Comparison of ENCODE assay signal across 26 cellular contexts in the genomic region with DNA sequence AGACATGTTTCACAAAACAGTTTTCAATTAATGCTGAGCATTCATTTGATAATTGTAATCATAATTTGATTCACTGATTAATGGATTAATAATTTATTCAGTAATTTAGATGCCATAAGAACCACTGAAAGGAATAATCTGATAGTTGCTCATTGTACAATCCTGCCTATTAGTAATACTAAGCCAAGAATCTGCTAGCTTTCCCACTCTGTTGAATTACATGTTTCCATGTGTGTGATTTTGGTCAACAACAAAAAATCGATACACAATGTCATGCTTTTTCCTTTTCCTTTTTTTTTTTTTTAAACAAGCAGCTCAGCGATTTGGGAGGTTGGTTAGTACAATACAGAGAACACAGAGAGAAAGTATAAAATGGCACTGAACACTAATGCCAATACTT.
"Had no signal": no experiment of that assay in that cellular context is flagged by ENCODE, and none has a peak within 500 bp of the region (broad histone marks: within the 10 kb centered on the region; RNA-seq: fewer than 3 reads in every experiment).

No MANE protein-coding gene starts in this region.

- H3K4me3 ChIP-seq: left lung, lower lobe of right lung, right atrium auricular region, skin epidermis, stomach, testis, thyroid gland, transverse colon, upper lobe of left lung, vagina had no signal

- H3K4me1 ChIP-seq: left lung, lower lobe of right lung, parathyroid adenoma, right atrium auricular region, stomach, testis, transverse colon, upper lobe of left lung, vagina had no signal

- H3K27me3 ChIP-seq: left lung, right atrium auricular region, stomach, testis, thyroid gland, transverse colon, upper lobe of left lung, vagina had no signal

- H3K9me3 ChIP-seq: left lung, lower lobe of right lung, right atrium auricular region, stomach, testis, thyroid gland, transverse colon, upper lobe of left lung, vagina had no signal

- H3K79me2 ChIP-seq: parathyroid adenoma had no signal

- ATAC-seq: left colon; left lung; lower lobe of right lung; naive thymus-derived CD8-positive, alpha-beta T cell; sciatic nerve; stimulated activated naive B cell treated with anti-CD40 and anti-IgM and Interleukin-4, amounts not matched to agents 10 μg/mL and 1 μg/mL and 100 μg/mL, for 72 hours; stimulated activated naive CD8-positive, alpha-beta T cell treated with anti-CD3 and anti-CD28 coated beads, Interleukin-15, Interleukin-2, amounts not matched to agents 100 U/mL and 50 U/mL, for 24 hours had no signal

- DNase-seq: hypothalamus; immature natural killer cell; kidney; left colon; left lung; lower lobe of right lung; mammary epithelial cell; mesenchymal stem cell; naive thymus-derived CD8-positive, alpha-beta T cell; nucleus accumbens; stimulated activated CD4-positive, alpha-beta T cell treated with anti-CD3 and anti-CD28 coated beads, Interleukin-12 subunit alpha, Interleukin-12 subunit beta, amount 100 ng/mL, for 4 hours; stimulated activated CD4-positive, alpha-beta T cell treated with anti-CD3 and anti-CD28 coated beads, Interleukin-15, amount 100 ng/mL, for 24 hours; stimulated activated CD4-positive, alpha-beta T cell treated with anti-CD3 and anti-CD28 coated beads, Interleukin-2, amount 100 ng/mL, for 24 hours; stimulated activated CD4-positive, alpha-beta T cell treated with anti-CD3 and anti-CD28 coated beads, Interleukin-4, amount 100 ng/mL, for 1 hour; stimulated activated naive B cell treated with anti-CD40 and anti-IgM and Interleukin-4, amounts not matched to agents 10 μg/mL and 1 μg/mL and 100 μg/mL, for 72 hours; stimulated activated naive CD8-positive, alpha-beta T cell treated with anti-CD3 and anti-CD28 coated beads, Interleukin-15, Interleukin-2, amounts not matched to agents 100 U/mL and 50 U/mL, for 24 hours; stomach; testis; thyroid gland; transverse colon; upper lobe of left lung had no signal

- H3K9ac ChIP-seq: parathyroid adenoma had no signal

- H3K27ac ChIP-seq: left lung, lower lobe of right lung, parathyroid adenoma, right atrium auricular region, skin epidermis, stomach, testis, thyroid gland, transverse colon, upper lobe of left lung, vagina had no signal

- H2AFZ ChIP-seq: parathyroid adenoma had no signal
